In genomic region chr6:25186919-25187318, GRCh38 we compare ENCODE assay signal across 1 cellular context.
TF ChIP-seq lines count a peak whose summit lies in the region.

No MANE protein-coding gene starts in this region.

TF ChIP-seq in IMR-90, 13 proteins besides CTCF, POLR2A, EP300 and RAD21:
- TF ChIP-seq ELK1 (IDR thresholded peaks at IDR 0.05; ENCODE audit: borderline replicate concordance, low read depth, low read length): no peak
- no peak for TF ChIP-seq NFE2L2 (IDR thresholded peaks at IDR 0.05; ENCODE audit: low read depth, low read length)
- TF ChIP-seq MAFK (IDR thresholded peaks at IDR 0.05; ENCODE audit: low read depth, low read length): no peak
- TF ChIP-seq USF2 (IDR thresholded peaks at IDR 0.05; ENCODE audit: low read depth, low read length): no peak
- no peak for TF ChIP-seq RCOR1 (IDR thresholded peaks at IDR 0.05; ENCODE audit: insufficient replicate concordance, low read length)
- TF ChIP-seq MAZ (IDR thresholded peaks at IDR 0.05; ENCODE audit: borderline replicate concordance, low read depth, low read length): no peak
- TF ChIP-seq BHLHE40 (IDR thresholded peaks at IDR 0.05; ENCODE audit: low read depth, low read length): no peak
- no peak for TF ChIP-seq FOS (IDR thresholded peaks at IDR 0.05; ENCODE audit: low read depth, low read length)
- TF ChIP-seq SMC3 (IDR thresholded peaks at IDR 0.05; ENCODE audit: low read depth, low read length): no peak
- TF ChIP-seq MXI1 (IDR thresholded peaks at IDR 0.05; ENCODE audit: borderline replicate concordance, low read depth, low read length): no peak
